In genomic region chr2:20092901-20093235, GRCh38 we compare ENCODE assay signal across 22 cellular contexts.
"Had no signal": no experiment of that assay in that cellular context is flagged by ENCODE, and none has a peak within 500 bp of the region (broad histone marks: within the 10 kb centered on the region; RNA-seq: fewer than 3 reads in every experiment).

No MANE protein-coding gene starts in this region.

- DNase-seq: activated CD4-positive, alpha-beta T cell treated with anti-CD3 and anti-CD28 coated beads for 1 hour; activated CD8-positive, alpha-beta memory T cell treated with anti-CD3 and anti-CD28 coated beads for 24 hours; activated CD8-positive, alpha-beta memory T cell treated with anti-CD3 and anti-CD28 coated beads, Interleukin-2, amount 50 U/mL, for 48 hours; activated effector memory CD4-positive, alpha-beta T cell treated with Interleukin-2 at 50 U/mL for 16 hours; activated naive CD4-positive, alpha-beta T cell treated with anti-CD3 and anti-CD28 coated beads, Interleukin-2, amount 50 U/mL, for 16 hours; activated T-cell treated with anti-CD3 and anti-CD28 coated beads, Interleukin-2, amount 50 U/mL, for 48 hours; effector CD8-positive, alpha-beta T cell; foreskin fibroblast; naive thymus-derived CD4-positive, alpha-beta T cell; stimulated activated CD4-positive, alpha-beta T cell treated with anti-CD3 and anti-CD28 coated beads, Interleukin-4, amount 100 ng/mL, for 24 hours; T-helper 2 cell had no signal

- H3K4me2 ChIP-seq: hepatocyte had no signal

- H3K36me3 ChIP-seq: adrenal gland, neutrophil, sigmoid colon, thyroid gland had no signal

- H3K27me3 ChIP-seq: adrenal gland, hepatocyte, neutrophil, sigmoid colon, thyroid gland had no signal

- H3K9ac ChIP-seq: parathyroid adenoma had no signal

- FAIRE-seq: astrocyte, islet of Langerhans had no signal

- H3K4me3 Mint-ChIP-seq: dendritic cell treated with granulocyte-macrophage colony-stimulating factor and Interleukin-4, amounts not matched to agents 40 ng/mL and 50 ng/mL, for 4 days; naive thymus-derived CD4-positive, alpha-beta T cell; stimulated activated effector memory CD8-positive, alpha-beta T cell treated with anti-CD3 and anti-CD28 coated beads, Interleukin-12 subunit alpha, Interleukin-12 subunit beta, amount 100 ng/mL, for 72 hours had no signal

- H3K79me2 ChIP-seq: hepatocyte, parathyroid adenoma had no signal

- H3K27ac Mint-ChIP-seq: dendritic cell treated with granulocyte-macrophage colony-stimulating factor and Interleukin-4, amounts not matched to agents 40 ng/mL and 50 ng/mL, for 4 days; naive thymus-derived CD4-positive, alpha-beta T cell had no signal

- H3K4me3 ChIP-seq: adrenal gland, hepatocyte, sigmoid colon, thyroid gland had no signal

- H3K36me3 Mint-ChIP-seq: naive thymus-derived CD4-positive, alpha-beta T cell; stimulated activated effector memory CD8-positive, alpha-beta T cell treated with anti-CD3 and anti-CD28 coated beads, Interleukin-12 subunit alpha, Interleukin-12 subunit beta, amount 100 ng/mL, for 72 hours had no signal

- H3K4me1 ChIP-seq: adrenal gland, parathyroid adenoma had no signal

- H3K9me3 ChIP-seq: adrenal gland, neutrophil, sigmoid colon, thyroid gland had no signal

- H3K27ac ChIP-seq: adrenal gland, hepatocyte, neutrophil, parathyroid adenoma, thyroid gland, VCaP had no signal

- H2AFZ ChIP-seq: hepatocyte, parathyroid adenoma had no signal

- ATAC-seq: naive thymus-derived CD4-positive, alpha-beta T cell; stimulated activated effector memory CD8-positive, alpha-beta T cell treated with anti-CD3 and anti-CD28 coated beads, Interleukin-12 subunit alpha, Interleukin-12 subunit beta, amount 100 ng/mL, for 72 hours had no signal

- H3K9me3 Mint-ChIP-seq: dendritic cell treated with granulocyte-macrophage colony-stimulating factor and Interleukin-4, amounts not matched to agents 40 ng/mL and 50 ng/mL, for 4 days; naive thymus-derived CD4-positive, alpha-beta T cell; stimulated activated effector memory CD8-positive, alpha-beta T cell treated with anti-CD3 and anti-CD28 coated beads, Interleukin-12 subunit alpha, Interleukin-12 subunit beta, amount 100 ng/mL, for 72 hours had no signal
